13 cellular contexts compared by ENCODE assay signal in the genomic region with DNA sequence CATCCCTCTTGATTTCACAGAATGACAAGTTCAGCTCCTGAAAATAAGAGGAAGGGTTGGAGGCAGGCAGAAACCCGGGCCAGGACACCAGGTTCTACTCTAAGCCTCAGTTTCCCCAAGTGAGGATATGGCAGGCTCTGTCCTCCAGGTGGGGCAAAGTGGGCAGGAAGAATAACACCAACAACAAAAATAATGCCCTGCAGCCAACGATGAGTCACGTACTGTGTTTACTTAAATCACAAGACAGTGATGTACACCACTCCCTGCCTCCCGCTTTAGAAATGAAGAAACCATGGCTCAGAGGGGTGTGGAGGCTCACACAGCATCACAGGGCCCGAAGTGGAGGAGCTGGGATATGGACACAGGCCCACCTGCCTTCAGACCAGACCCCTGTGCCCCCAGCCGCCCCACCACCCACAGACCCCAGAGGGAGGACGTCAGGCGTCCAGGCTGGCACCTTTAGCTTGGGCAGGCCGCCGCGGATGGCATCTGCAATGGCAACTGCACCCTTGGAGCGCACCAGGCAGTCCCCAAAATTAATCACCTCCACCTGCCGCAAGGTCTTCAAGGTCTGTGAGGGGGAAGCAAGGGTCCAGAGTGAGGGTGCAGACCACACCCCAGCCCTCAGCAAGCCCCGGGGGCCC.
A peak's percentile ranks its signal among the peaks of the same experiment; 100 is the strongest.
DNase-seq lines count a peak whose midpoint lies in the region; FAIRE-seq and TF ChIP-seq lines count a peak whose summit lies in the region.
"Had no signal": no experiment of that assay in that cellular context is flagged by ENCODE, and none has a peak within 500 bp of the region (broad histone marks: within the 10 kb centered on the region; RNA-seq: fewer than 3 reads in every experiment).

No MANE protein-coding gene starts in this region.

- 0 out of 2 replicates have a peak overlapping the region, but pooled peaks have one; percentile 68 for H3K27ac ChIP-seq in HEK293 (ENCODE audit: extremely low read depth, low read depth, low read length)
- H3K27ac ChIP-seq in caudate nucleus (ENCODE audit: low read depth, low read length): no peak overlapping the region

- POLR2A ChIA-PET in AG04449 (lab: Yijun Ruan, JAX) (interaction anchor here (0.9 kb wide), 1 partner anchor 105 kb away, joined by 3 read pairs; no protein-coding TSS in a partner anchor), HEK293 (lab: Yijun Ruan, JAX) (interaction anchor here (1.6 to 2.0 kb wide), 2 partner anchors 10 to 19 kb away, joined by 4 to 5 read pairs; no protein-coding TSS in a partner anchor)

- DNase-seq in AG04449 (ENCODE audit: low read depth, low spot score) (peak; percentile 12), astrocyte of the cerebellum (ENCODE audit: low read depth) (peak; percentile 26), iris pigment epithelial cell (ENCODE audit: low read depth) (peak; percentile 87), caudate nucleus (lab: John Stamatoyannopoulos, UW) (no peak), RCC 7860 (ENCODE audit: low spot score) (no peak), NCI-H2227 treated with DMSO at 0.1 percent for 48 hours (lab: John Stamatoyannopoulos, UW) (no peak)
- no peak for DNase-seq in stimulated activated naive CD4-positive, alpha-beta T cell (lab: John Stamatoyannopoulos, UW)
- DNase-seq: heart left ventricle, NCI-H1694 treated with DMSO at 0.1 percent for 48 hours, SHP77 had no signal

- CTCF ChIA-PET in AG04449 (lab: Yijun Ruan, JAX) (interaction anchor here (2.0 kb wide), 1 partner anchor 334 kb away, joined by 8 read pairs; no protein-coding TSS in a partner anchor), HEK293 (lab: Yijun Ruan, JAX) (interaction anchor here (0.8 to 1.3 kb wide), 4 partner anchors 11 to 147 kb away, joined by 3 to 4 read pairs (median 4); no protein-coding TSS in a partner anchor)

- H3K4me1 ChIP-seq in HEK293 (ENCODE audit: control insufficient read depth, insufficient read depth, low read length): peaks cover 6% of the 10 kb centered on the region; the same call in 1 of the 2 replicates
- H3K4me1 ChIP-seq: adrenal gland, HAP-1 had no signal

- peaks cover 78 to 98% of the 10 kb centered on the region in 2 experiments for H3K36me3 ChIP-seq in HEK293 (ENCODE audit: control insufficient read depth in 2 of 2, insufficient read depth in 1 of 2, low read length in 2 of 2)

- no peak overlapping the region for H3K4me3 ChIP-seq in AG04449 (ENCODE audit: low read depth, low read length)
- no peak overlapping the region for H3K4me3 ChIP-seq in HEK293 (ENCODE audit: low read depth, low read length)
- H3K4me3 ChIP-seq in astrocyte of the cerebellum (ENCODE audit: low read depth, low read length): no peak overlapping the region
- H3K4me3 ChIP-seq: adrenal gland, HAP-1, heart left ventricle had no signal

- FAIRE-seq in RCC 7860 (lab: Jason Lieb, UNC): no peak

- in situ Hi-C loops in astrocyte of the cerebellum (cut with HindIII; ENCODE audit: low sequenced_read_pairs): no loop called here

- H3K9me3 ChIP-seq in HEK293 (ENCODE audit: control insufficient read depth, insufficient read depth, low read depth, low read length): no peaks in the 10 kb centered on the region
- H3K9me3 ChIP-seq: adrenal gland, HAP-1, heart left ventricle had no signal

- no peak for TF ChIP-seq CTCF in AG04449 (IDR thresholded peaks at IDR 0.05; ENCODE audit: insufficient read depth, low read length, missing control alignments)
- no peak for TF ChIP-seq CTCF in HEK293 (tag by site-specific recombination; IDR thresholded peaks at IDR 0.05)
- peak; percentile 12 for TF ChIP-seq CTCF in astrocyte of the cerebellum (IDR thresholded peaks at IDR 0.05; ENCODE audit: low read depth, low read length, missing control alignments)

TF ChIP-seq in HEK293, 187 proteins besides CTCF, POLR2A, EP300 and RAD21:
- TF ChIP-seq ZNF623 (tag by site-specific recombination; IDR thresholded peaks at IDR 0.05) (no peak), ZNF239 (tag by site-specific recombination; IDR thresholded peaks at IDR 0.05) (no peak), ZNF629 (tag by site-specific recombination; IDR thresholded peaks at IDR 0.05) (peak; percentile 20; the same call in 1 of the 2 replicates), KLF8 (tag by site-specific recombination; IDR thresholded peaks at IDR 0.05) (peak; percentile 42; the same call in 1 of the 2 replicates), ZNF394 (tag by site-specific recombination; IDR thresholded peaks at IDR 0.05; ENCODE audit: borderline replicate concordance) (peak; percentile 40; the same call in 1 of the 2 replicates), GFI1B (tag by site-specific recombination; IDR thresholded peaks at IDR 0.05) (no peak), GLIS1 (tag by site-specific recombination; IDR thresholded peaks at IDR 0.05) (peak; percentile 39), WT1 (tag by site-specific recombination; IDR thresholded peaks at IDR 0.05) (peak; percentile 79)
TF ChIP-seq in HEK293: peak in this region for 5.

Comparison
In these comparisons a context has a peak if more than half of its experiments do, and no peak if none do; other contexts are left out.
1. DNase-seq: peak in AG04449 (single experiment), astrocyte of the cerebellum (single experiment) and iris pigment epithelial cell (single experiment); none in stimulated activated naive CD4-positive, alpha-beta T cell (0 of 6), caudate nucleus (0 of 61), RCC 7860 (single experiment) and NCI-H2227 treated with DMSO at 0.1 percent for 48 hours (single experiment).